ENCODE assay signal across 2 cellular contexts in the genomic region with DNA sequence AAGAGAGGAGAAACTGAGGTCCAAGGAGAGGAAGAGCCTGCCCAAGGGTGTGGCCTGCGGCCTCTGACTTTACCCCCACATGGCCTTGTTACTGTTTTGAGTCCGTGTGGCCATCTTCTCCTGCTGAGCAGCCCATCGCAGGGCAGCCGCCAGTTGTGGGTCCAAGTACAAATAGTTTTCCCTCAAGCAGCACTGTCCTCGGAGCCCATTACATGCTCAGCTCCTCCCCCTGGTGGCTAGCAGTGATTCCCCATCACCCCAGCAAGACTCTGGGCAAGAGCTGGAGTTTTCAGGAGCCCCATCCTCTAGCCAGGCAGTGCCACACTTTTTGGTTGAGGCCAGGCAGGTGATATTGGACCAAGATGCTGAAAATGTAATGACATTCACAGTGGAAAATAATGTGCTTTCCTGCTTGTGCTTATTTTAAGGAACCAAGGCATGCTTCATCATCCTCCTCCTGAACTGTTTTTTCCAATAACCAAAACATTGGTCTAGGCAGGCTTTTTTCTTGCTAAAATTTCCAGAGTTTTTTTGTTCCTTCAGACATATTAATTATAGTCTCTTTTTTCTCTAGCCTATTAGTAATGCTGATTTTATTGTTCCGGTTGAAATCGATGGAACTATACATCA.
TF ChIP-seq lines count a peak whose summit lies in the region.

No MANE protein-coding gene starts in this region.

TF ChIP-seq in Ishikawa, 13 proteins besides CTCF, POLR2A, EP300 and RAD21 (continued from another document):
- TF ChIP-seq REST (IDR thresholded peaks at IDR 0.05; ENCODE audit: low read depth) (no peak), TEAD4 (IDR thresholded peaks at IDR 0.05) (no peak), CREB1 (IDR thresholded peaks at IDR 0.05; ENCODE audit: low read depth) (no peak), CEBPB (IDR thresholded peaks at IDR 0.05) (no peak), FOXM1 (IDR thresholded peaks at IDR 0.05; ENCODE audit: borderline replicate concordance, low read depth) (no peak), NFIC (IDR thresholded peaks at IDR 0.05) (no peak), ZBTB7A (IDR thresholded peaks at IDR 0.05; ENCODE audit: low read depth) (no peak), YY1 (IDR thresholded peaks at IDR 0.05; ENCODE audit: low read depth) (no peak)
- TF ChIP-seq, protein P1, sequence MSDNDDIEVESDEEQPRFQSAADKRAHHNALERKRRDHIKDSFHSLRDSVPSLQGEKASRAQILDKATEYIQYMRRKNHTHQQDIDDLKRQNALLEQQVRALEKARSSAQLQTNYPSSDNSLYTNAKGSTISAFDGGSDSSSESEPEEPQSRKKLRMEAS (IDR thresholded peaks at IDR 0.05) = no peak

TF ChIP-seq in K562, 482 proteins besides CTCF, POLR2A, EP300 and RAD21 (continued from another document):
- 0 out of 2 replicates have a peak, but pooled peaks have one; percentile 36 for TF ChIP-seq ZNF395 (CRISPR knock-in tag; IDR thresholded peaks at IDR 0.05)
- TF ChIP-seq, protein P2, sequence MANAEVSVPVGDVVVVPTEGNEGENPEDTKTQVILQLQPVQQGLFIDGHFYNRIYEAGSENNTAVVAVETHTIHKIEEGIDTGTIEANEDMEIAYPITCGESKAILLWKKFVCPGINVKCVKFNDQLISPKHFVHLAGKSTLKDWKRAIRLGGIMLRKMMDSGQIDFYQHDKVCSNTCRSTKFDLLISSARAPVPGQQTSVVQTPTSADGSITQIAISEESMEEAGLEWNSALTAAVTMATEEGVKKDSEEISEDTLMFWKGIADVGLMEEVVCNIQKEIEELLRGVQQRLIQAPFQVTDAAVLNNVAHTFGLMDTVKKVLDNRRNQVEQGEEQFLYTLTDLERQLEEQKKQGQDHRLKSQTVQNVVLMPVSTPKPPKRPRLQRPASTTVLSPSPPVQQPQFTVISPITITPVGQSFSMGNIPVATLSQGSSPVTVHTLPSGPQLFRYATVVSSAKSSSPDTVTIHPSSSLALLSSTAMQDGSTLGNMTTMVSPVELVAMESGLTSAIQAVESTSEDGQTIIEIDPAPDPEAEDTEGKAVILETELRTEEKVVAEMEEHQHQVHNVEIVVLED (CRISPR knock-in tag; IDR thresholded peaks at IDR 0.05) = no peak
- TF ChIP-seq MAZ (CRISPR knock-in tag; conservative IDR thresholded peaks at IDR 0.05 in 1 of 2, IDR thresholded peaks at IDR 0.05 in 1 of 2) = 0 out of 4 replicates have a peak, but pooled peaks of 1 of the 2 experiments have one; percentile 43
- TF ChIP-seq RCOR1 (IDR thresholded peaks at IDR 0.05; ENCODE audit: borderline replicate concordance in 1 of 2, low read depth in 2 of 2, low read length in 2 of 2) = peak in 1 of 2 experiments; percentile 73; a peak in 1 of 4 replicates
- TF ChIP-seq KLF13 (tag; IDR thresholded peaks at IDR 0.05; ENCODE audit: borderline replicate concordance, low read depth) = 0 out of 2 replicates have a peak, but pooled peaks have one; percentile 24
- TF ChIP-seq HCFC1 (IDR thresholded peaks at IDR 0.05; ENCODE audit: low read depth, low read length) = 0 out of 2 replicates have a peak, but pooled peaks have one; percentile 9
- TF ChIP-seq, protein P3, sequence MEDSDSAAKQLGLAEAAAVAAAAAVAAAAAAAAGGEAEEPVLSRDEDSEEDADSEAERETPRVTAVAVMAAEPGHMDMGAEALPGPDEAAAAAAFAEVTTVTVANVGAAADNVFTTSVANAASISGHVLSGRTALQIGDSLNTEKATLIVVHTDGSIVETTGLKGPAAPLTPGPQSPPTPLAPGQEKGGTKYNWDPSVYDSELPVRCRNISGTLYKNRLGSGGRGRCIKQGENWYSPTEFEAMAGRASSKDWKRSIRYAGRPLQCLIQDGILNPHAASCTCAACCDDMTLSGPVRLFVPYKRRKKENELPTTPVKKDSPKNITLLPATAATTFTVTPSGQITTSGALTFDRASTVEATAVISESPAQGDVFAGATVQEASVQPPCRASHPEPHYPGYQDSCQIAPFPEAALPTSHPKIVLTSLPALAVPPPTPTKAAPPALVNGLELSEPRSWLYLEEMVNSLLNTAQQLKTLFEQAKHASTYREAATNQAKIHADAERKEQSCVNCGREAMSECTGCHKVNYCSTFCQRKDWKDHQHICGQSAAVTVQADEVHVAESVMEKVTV (CRISPR knock-in tag; IDR thresholded peaks at IDR 0.05) = peak; percentile 78
- TF ChIP-seq YY1 (IDR thresholded peaks at IDR 0.05; ENCODE audit: borderline replicate concordance in 1 of 3, control insufficient read depth in 1 of 3, extremely low read depth in 1 of 3, insufficient read depth in 3 of 3, insufficient read length in 1 of 3, insufficient replicate concordance in 2 of 3, low read depth in 1 of 3, low read length in 2 of 3) = peak in 1 of 3 experiments; percentile 48
- no peak for TF ChIP-seq RUNX1 (IDR thresholded peaks at IDR 0.05; ENCODE audit: low read depth)
- 0 out of 2 replicates have a peak, but pooled peaks have one; percentile 13 for TF ChIP-seq MYC (IDR thresholded peaks at IDR 0.05; ENCODE audit: low read depth, low read length)
- no peak for TF ChIP-seq MYC (CRISPR knock-in tag; IDR thresholded peaks at IDR 0.05; ENCODE audit: borderline replicate concordance, low read depth)
- TF ChIP-seq XRCC5 (IDR thresholded peaks at IDR 0.05; ENCODE audit: low read depth, low read length) = peak; percentile 75; the same call in 1 of the 2 replicates
